ENCODE assay signal across 8 cellular contexts in genomic region chr9:134403682-134404301, GRCh38.
DNase-seq lines count a peak whose midpoint lies in the region; ATAC-seq, FAIRE-seq and TF ChIP-seq lines count a peak whose summit lies in the region.

No MANE protein-coding gene starts in this region.

- H4K20me1 ChIP-seq in K562 (replicated peaks; ENCODE audit: control insufficient read depth, insufficient read depth, low read length) = peaks cover 40% of the 10 kb centered on the region; the same call in 1 of the 2 replicates

- in situ Hi-C loops in K562 (cut with MboI) (no loop called here), GM13977 (cut with MboI; ENCODE audit: low pct_unique_long_range_greater_than_20kb, low sequenced_read_pairs, unreplicated experiment) (no loop called here)

- H3K4me1 ChIP-seq in K562 (replicated peaks in 1 of 2; ENCODE audit: control insufficient read depth in 2 of 2, insufficient read depth in 2 of 2, low read length in 2 of 2) = peaks cover 28 to 75% of the 10 kb centered on the region in 2 experiments
- peaks cover 58 to 100% of the 10 kb centered on the region in 2 donors for H3K4me1 ChIP-seq in left lung
- peaks cover 60 to 70% of the 10 kb centered on the region in 2 donors for H3K4me1 ChIP-seq in thyroid gland

- intact Hi-C loops in K562 (cut with micrococcal nuclease) (no loop called here), left lung (cut with DNase I) (no loop called here), thyroid gland (cut with DNase I) (no loop called here)

- ATAC-seq in K562 (0 out of 3 replicates have a peak, but pooled peaks have one; percentile 8), left lung (peak; percentile 8), HG03025 (IDR thresholded peaks at IDR 0.05; ENCODE audit: low FRiP score, unreplicated experiment) (no peak), HG03108 (IDR thresholded peaks at IDR 0.05; ENCODE audit: unreplicated experiment) (no peak)

- H3K27ac ChIP-seq in K562 (ENCODE audit: extremely low read depth, low read depth, low read length) (no peak overlapping the region), left lung (peak overlapping the region; percentile 37 to 95), thyroid gland (peak overlapping the region; percentile 73 to 95 (median 76))

- no peaks in the 10 kb centered on the region for H3K36me3 ChIP-seq in K562 (ENCODE audit: control insufficient read depth, insufficient read depth, low read length)
- peaks cover 0 to 21% of the 10 kb centered on the region in 2 donors for H3K36me3 ChIP-seq in left lung
- H3K36me3 ChIP-seq in thyroid gland = peaks cover 0 to 8% of the 10 kb centered on the region in 2 donors

- TF ChIP-seq POLR2A in K562 (conservative IDR thresholded peaks at IDR 0.05) (no peak), thyroid gland (IDR thresholded peaks at IDR 0.05) (no peak)

- no peak overlapping the region for H3K4me2 ChIP-seq in K562 (ENCODE audit: insufficient read depth, low read length)

- BruUV-seq in K562 (replicated peaks; lab: Mats Ljungman, UMichigan) = no TSS peak

- 43% methylated on average over 16 of the region's 17 CpGs for WGBS in K562 (ENCODE audit: insufficient coverage, low coverage, missing lambda C conversion rate)
- WGBS in thyroid gland, 2 donors = 30 to 48% methylated on average over 3 to 17 of the region's 17 CpGs

- TF ChIP-seq EP300 in K562 (IDR thresholded peaks at IDR 0.05; ENCODE audit: low read length) = no peak

- POLR2A ChIA-PET in K562 (lab: Yijun Ruan, JAX) = no interaction called here

- H3K9ac ChIP-seq in K562 (ENCODE audit: insufficient read depth in 1 of 2, low read depth in 2 of 2, low read length in 2 of 2) = peak overlapping the region in 1 of 2 experiments; percentile 87; a peak in 2 of 4 replicates

- H2AFZ ChIP-seq in K562 (ENCODE audit: low read depth, low read length) = no peak overlapping the region

- H3K9me3 ChIP-seq in K562 (replicated peaks; ENCODE audit: control insufficient read depth, insufficient read depth, low read depth, low read length) (peaks cover 7% of the 10 kb centered on the region), left lung (peaks cover 0 to 4% of the 10 kb centered on the region in 2 donors), thyroid gland (no peaks in the 10 kb centered on the region)

- H3K9me1 ChIP-seq in K562 (ENCODE audit: control insufficient read depth, insufficient read depth, low read length) = peaks cover 11% of the 10 kb centered on the region

- DNase-seq in EL (peak; percentile 54), RPMI8226 (peak; percentile 96), K562 (ENCODE audit: extremely low read depth in 1 of 4, low spot score in 3 of 4) (peak in 2 of 4 experiments; percentile 48 to 57), left lung (peak; percentile 87 to 90), thyroid gland (peak; percentile 83), GM13977 (ENCODE audit: low spot score) (no peak)

- TF ChIP-seq RAD21 in K562 (CRISPR knock-in tag; conservative IDR thresholded peaks at IDR 0.05 in 1 of 2, IDR thresholded peaks at IDR 0.05 in 1 of 2) = no peak

- CTCF ChIA-PET in K562 (lab: Yijun Ruan, JAX; ENCODE audit: low intra/inter-chr PET ratio) = no interaction called here

- H3K27me3 ChIP-seq in K562 (ENCODE audit: control insufficient read depth in 2 of 2, insufficient read depth in 2 of 2, low read length in 2 of 2) (no peaks in the 10 kb centered on the region), left lung (no peaks in the 10 kb centered on the region), thyroid gland (no peaks in the 10 kb centered on the region)

- H3K4me3 ChIP-seq in K562 = no peak overlapping the region
- H3K4me3 ChIP-seq in left lung = no peak overlapping the region
- no peak overlapping the region for H3K4me3 ChIP-seq in thyroid gland (replicated peaks in 1 of 3)

- no peak for TF ChIP-seq CTCF in K562 (IDR thresholded peaks at IDR 0.05 in 2 of 3, conservative IDR thresholded peaks at IDR 0.05 in 1 of 3; ENCODE audit: insufficient read depth in 2 of 3, low read depth in 1 of 3, low read length in 3 of 3)
- TF ChIP-seq CTCF in left lung (IDR thresholded peaks at IDR 0.05) = no peak
- TF ChIP-seq CTCF in thyroid gland (IDR thresholded peaks at IDR 0.05) = no peak
- no peak for TF ChIP-seq CTCF in GM13977 (IDR thresholded peaks at IDR 0.05; ENCODE audit: extremely low read depth, insufficient read depth, missing control alignments)

- H3K79me2 ChIP-seq in K562 (ENCODE audit: control insufficient read depth, insufficient read depth, low read length) = peaks cover 8% of the 10 kb centered on the region

- FAIRE-seq in K562 (lab: Jason Lieb, UNC) = peak; percentile 71

TF ChIP-seq in K562, 482 proteins besides CTCF, POLR2A, EP300 and RAD21:
- TF ChIP-seq ESRRA (IDR thresholded peaks at IDR 0.05; ENCODE audit: borderline replicate concordance, low read depth) = peak; percentile 29; the same call in 1 of the 2 replicates
- no peak for TF ChIP-seq PHF8 (IDR thresholded peaks at IDR 0.05; ENCODE audit: borderline replicate concordance, low read length)
- no peak for TF ChIP-seq SIN3A (IDR thresholded peaks at IDR 0.05; ENCODE audit: borderline replicate concordance in 2 of 2, control insufficient read depth in 1 of 2, low read depth in 2 of 2, low read length in 2 of 2)
- peak; percentile 59 for TF ChIP-seq NFIC (IDR thresholded peaks at IDR 0.05)
- TF ChIP-seq LARP7 (IDR thresholded peaks at IDR 0.05) = no peak
- no peak for TF ChIP-seq ZBTB8A (IDR thresholded peaks at IDR 0.05; ENCODE audit: partially characterized antibody)
- TF ChIP-seq VEZF1 (CRISPR knock-in tag; IDR thresholded peaks at IDR 0.05) = peak; percentile 63

Comparison
In these comparisons a context has a peak if more than half of its experiments do, and no peak if none do; other contexts are left out.
1. ATAC-seq: peak in K562 (single experiment) and left lung (single experiment); none in HG03025 (single experiment) and HG03108 (single experiment).